12 cellular contexts compared by ENCODE assay signal in the genomic region with DNA sequence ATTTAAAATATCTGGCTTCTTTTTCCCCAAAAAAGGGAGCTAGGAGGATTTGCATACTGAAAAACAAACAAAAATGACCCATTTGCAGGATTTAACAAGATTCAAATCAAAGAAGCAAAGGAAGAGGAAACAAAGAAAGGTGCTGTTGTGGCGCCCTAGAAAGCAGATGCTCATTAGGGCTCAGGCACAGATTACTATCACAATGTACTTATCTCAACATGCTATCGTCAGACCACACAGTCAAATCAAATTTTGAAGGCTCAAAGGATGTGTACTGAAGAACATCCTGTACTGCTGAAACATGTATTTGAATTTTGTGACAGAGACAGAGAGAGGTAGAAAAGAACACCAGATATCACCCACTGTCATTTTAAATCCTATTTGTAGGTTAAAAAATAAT. TPM values are rescaled to one million over a fixed set of nuclear protein-coding genes. Genes with fewer than 3 reads are reported as not detected.
A peak's percentile ranks its signal among the peaks of the same experiment; 100 is the strongest.
DNase-seq lines count a peak whose midpoint lies in the region; ATAC-seq lines count a peak whose summit lies in the region.
"Had no signal": no experiment of that assay in that cellular context is flagged by ENCODE, and none has a peak within 500 bp of the region (broad histone marks: within the 10 kb centered on the region; RNA-seq: fewer than 3 reads in every experiment).

No MANE protein-coding gene starts in this region.

- H3K27me3 Mint-ChIP-seq in CD4-positive, alpha-beta memory T cell: no peaks in the 10 kb centered on the region
- H3K27me3 Mint-ChIP-seq in activated CD4-positive, alpha-beta memory T cell treated with anti-CD3 and anti-CD28 coated beads, Interleukin-2, amount 10 ng/mL, durations not matched to agents 7 days and 5 days: no peaks in the 10 kb centered on the region

- no peaks in the 10 kb centered on the region for H3K9me3 ChIP-seq in CD4-positive, alpha-beta memory T cell (ENCODE audit: control insufficient read depth in 1 of 2, low read length in 2 of 2)

- H3K27me3 ChIP-seq in CD4-positive, alpha-beta memory T cell (ENCODE audit: insufficient read depth, low read length): no peaks in the 10 kb centered on the region
- H3K27me3 ChIP-seq in mesendoderm (ENCODE audit: insufficient read depth, low read length, poor library complexity): no peaks in the 10 kb centered on the region

- intact Hi-C loops in CD4-positive, alpha-beta memory T cell (cut with micrococcal nuclease): loop anchor here (1.0 to 2.0 kb wide), 3 partner anchors 10 to 76 kb away; no protein-coding TSS in a partner anchor

- CTCF ChIA-PET in CD4-positive, alpha-beta memory T cell (lab: Charles Lee; ENCODE audit: partially characterized antibody): no interaction called here
- CTCF ChIA-PET in activated CD4-positive, alpha-beta memory T cell treated with anti-CD3 and anti-CD28 coated beads, Interleukin-2, amount 10 ng/mL, durations not matched to agents 7 days and 5 days (lab: Charles Lee): interaction anchor here (0.6 kb wide), 1 partner anchor 604 kb away, joined by 3 read pairs; no protein-coding TSS in a partner anchor

- peak; percentile 68 to 82 (median 77) for DNase-seq in CD4-positive, alpha-beta memory T cell
- peak; percentile 88 for DNase-seq in Jurkat, Clone E6-1 (ENCODE audit: low read depth, low spot score)
- peak; percentile 53 for DNase-seq in activated CD4-positive, alpha-beta memory T cell treated with anti-CD3 and anti-CD28 coated beads, Interleukin-2, amount 10 ng/mL, durations not matched to agents 7 days and 5 days
- DNase-seq in mesendoderm (peak; percentile 76), GM19238 (ENCODE audit: insufficient read length, low spot score) (no peak)
- no peak for DNase-seq in effector CD8-positive, alpha-beta T cell (lab: John Stamatoyannopoulos, UW)
- DNase-seq: activated CD8-positive, alpha-beta memory T cell treated with anti-CD3 and anti-CD28 coated beads, Interleukin-2, amount 50 U/mL, for 4 hours; cerebellar nuclear complex; naive B cell; NCI-H510A had no signal

- no peak overlapping the region for H2BK15ac ChIP-seq in mesendoderm (replicated peaks; ENCODE audit: low read depth)

- no peak overlapping the region for H3K23ac ChIP-seq in mesendoderm (ENCODE audit: low read length)

- H3K9me3 Mint-ChIP-seq in CD4-positive, alpha-beta memory T cell: no peaks in the 10 kb centered on the region
- no peaks in the 10 kb centered on the region for H3K9me3 Mint-ChIP-seq in activated CD4-positive, alpha-beta memory T cell treated with anti-CD3 and anti-CD28 coated beads, Interleukin-2, amount 10 ng/mL, durations not matched to agents 7 days and 5 days

- peak overlapping the region in 7 of 8 donors; percentile 53 to 84 (median 77) for H3K4me3 Mint-ChIP-seq in CD4-positive, alpha-beta memory T cell
- peak overlapping the region; percentile 1 for H3K4me3 Mint-ChIP-seq in activated CD4-positive, alpha-beta memory T cell treated with anti-CD3 and anti-CD28 coated beads, Interleukin-2, amount 10 ng/mL, durations not matched to agents 7 days and 5 days
- H3K4me3 Mint-ChIP-seq: naive B cell had no signal

- no CpG with 5 or more reads among the region's 2 CpGs for WGBS in mesendoderm (ENCODE audit: extremely low coverage, insufficient coverage, low lambda C conversion rate)

- H3K18ac ChIP-seq in mesendoderm (ENCODE audit: low read length): no peak overlapping the region

- no peak overlapping the region for H3K4ac ChIP-seq in mesendoderm (ENCODE audit: low read depth, low read length)

- peaks cover 51 to 87% (median 67%) of the 10 kb centered on the region in 4 donors for H3K4me1 Mint-ChIP-seq in CD4-positive, alpha-beta memory T cell
- peaks cover 60% of the 10 kb centered on the region for H3K4me1 Mint-ChIP-seq in activated CD4-positive, alpha-beta memory T cell treated with anti-CD3 and anti-CD28 coated beads, Interleukin-2, amount 10 ng/mL, durations not matched to agents 7 days and 5 days
- H3K4me1 Mint-ChIP-seq: naive B cell had no signal

- no peak overlapping the region for H4K8ac ChIP-seq in mesendoderm (ENCODE audit: low read depth, low read length)

- H4K5ac ChIP-seq in mesendoderm (ENCODE audit: low read length): no peak overlapping the region

- H3K36me3 Mint-ChIP-seq in CD4-positive, alpha-beta memory T cell: peaks cover 4 to 8% of the 10 kb centered on the region in 2 donors
- peaks cover 16% of the 10 kb centered on the region for H3K36me3 Mint-ChIP-seq in activated CD4-positive, alpha-beta memory T cell treated with anti-CD3 and anti-CD28 coated beads, Interleukin-2, amount 10 ng/mL, durations not matched to agents 7 days and 5 days (ENCODE audit: low read depth)
- H3K36me3 Mint-ChIP-seq: naive B cell had no signal

- H3K79me2 ChIP-seq in mesendoderm (ENCODE audit: control insufficient read depth, insufficient read depth, low read length): peaks cover 50% of the 10 kb centered on the region

- H3K36me3 ChIP-seq in CD4-positive, alpha-beta memory T cell (ENCODE audit: insufficient read depth, low read length): no peaks in the 10 kb centered on the region
- H3K36me3 ChIP-seq in mesendoderm (ENCODE audit: control insufficient read depth, insufficient read depth, low read length): no peaks in the 10 kb centered on the region

- H3K4me3 ChIP-seq in CD4-positive, alpha-beta memory T cell (ENCODE audit: low read length in 2 of 2): no peak overlapping the region
- H3K4me3 ChIP-seq in Jurkat, Clone E6-1 (ENCODE audit: low read length): no peak overlapping the region
- no peak overlapping the region for H3K4me3 ChIP-seq in mesendoderm (ENCODE audit: low read length)

- H3K27ac Mint-ChIP-seq in CD4-positive, alpha-beta memory T cell: peak overlapping the region; percentile 84 to 94 (median 92)
- H3K27ac Mint-ChIP-seq in activated CD4-positive, alpha-beta memory T cell treated with anti-CD3 and anti-CD28 coated beads, Interleukin-2, amount 10 ng/mL, durations not matched to agents 7 days and 5 days: peak overlapping the region; percentile 75
- H3K27ac Mint-ChIP-seq: naive B cell had no signal

- POLR2A ChIA-PET in CD4-positive, alpha-beta memory T cell (lab: Charles Lee; ENCODE audit: partially characterized antibody): interaction anchor here (1.0 to 1.6 kb wide), 3 partner anchors 8 to 10 kb away, joined by 4 to 7 read pairs (median 5); no protein-coding TSS in a partner anchor
- POLR2A ChIA-PET in activated CD4-positive, alpha-beta memory T cell treated with anti-CD3 and anti-CD28 coated beads, Interleukin-2, amount 10 ng/mL, durations not matched to agents 7 days and 5 days (lab: Charles Lee): no interaction called here

- no peak for ATAC-seq in GM18873 (IDR thresholded peaks at IDR 0.05; ENCODE audit: low FRiP score, unreplicated experiment)

- no peak overlapping the region for H3K56ac ChIP-seq in mesendoderm (ENCODE audit: low read length)

- no peak overlapping the region for H2BK5ac ChIP-seq in mesendoderm (ENCODE audit: low read length)

- H3K27ac ChIP-seq in CD4-positive, alpha-beta memory T cell (ENCODE audit: low read depth, low read length): peak overlapping the region; percentile 39
- no peak overlapping the region for H3K27ac ChIP-seq in mesendoderm (ENCODE audit: low read depth, low read length)
- H3K27ac ChIP-seq: KMS-11 had no signal

- no peak overlapping the region for H3K9ac ChIP-seq in mesendoderm (ENCODE audit: low read length)
- H3K9ac ChIP-seq: KMS-11 had no signal

- no peak overlapping the region for H2AK5ac ChIP-seq in mesendoderm (ENCODE audit: low read length)

- peaks cover 11% of the 10 kb centered on the region for H3K79me1 ChIP-seq in mesendoderm (ENCODE audit: low read length)

- peaks cover 77% of the 10 kb centered on the region for H3K4me1 ChIP-seq in CD4-positive, alpha-beta memory T cell (ENCODE audit: insufficient read depth, low read length)
- peaks cover 14% of the 10 kb centered on the region for H3K4me1 ChIP-seq in mesendoderm (ENCODE audit: control insufficient read depth, low read depth, low read length)

- H3K4me2 ChIP-seq in mesendoderm (ENCODE audit: low read length): no peak overlapping the region
- H3K4me2 ChIP-seq: KMS-11 had no signal

- no peak overlapping the region for H2BK120ac ChIP-seq in mesendoderm (ENCODE audit: low read depth, low read length)

RNA-seq across cellular contexts. Expression of a gene that starts 10.9 kb away (rescaled TPM):
- 100 to 1,000 TPM; 101 to 103 TPM for total RNA-seq in CD4-positive, alpha-beta memory T cell
- 100 to 1,000 TPM; 121 to 131 TPM for polyA plus RNA-seq in CD4-positive, alpha-beta memory T cell
- 19.7 TPM for polyA plus RNA-seq in Jurkat, Clone E6-1 (2012; ENCODE audit: insufficient read depth, insufficient read length)
- 10 to 100 TPM; 65.5 to 67.5 TPM for total RNA-seq in activated CD4-positive, alpha-beta memory T cell treated with anti-CD3 and anti-CD28 coated beads, Interleukin-2, amount 10 ng/mL, durations not matched to agents 7 days and 5 days
- 147 TPM for polyA plus RNA-seq in mesendoderm (2013, experiment 1 of 2)
- 139 TPM for polyA plus RNA-seq in mesendoderm (2013, experiment 2 of 2)

Comparison
In these comparisons a context has a peak if more than half of its experiments do, and no peak if none do; other contexts are left out.
1. DNase-seq: peak in CD4-positive, alpha-beta memory T cell (5 of 5), Jurkat, Clone E6-1 (single experiment), activated CD4-positive, alpha-beta memory T cell treated with anti-CD3 and anti-CD28 coated beads, Interleukin-2, amount 10 ng/mL, durations not matched to agents 7 days and 5 days (single experiment) and mesendoderm (single experiment); none in GM19238 (single experiment) and effector CD8-positive, alpha-beta T cell (single experiment).